Comparison of ENCODE assay signal across 11 cellular contexts in genomic region chr2:222734690-222735014, GRCh38.
DNase-seq lines count a peak whose midpoint lies in the region; ATAC-seq and TF ChIP-seq lines count a peak whose summit lies in the region.
"Had no signal": no experiment of that assay in that cellular context is flagged by ENCODE, and none has a peak within 500 bp of the region (broad histone marks: within the 10 kb centered on the region; RNA-seq: fewer than 3 reads in every experiment).

No MANE protein-coding gene starts in this region.

- no peak overlapping the region for H3K27ac Mint-ChIP-seq in stimulated activated naive CD8-positive, alpha-beta T cell treated with anti-CD3 and anti-CD28 coated beads, Interleukin-15, amount 100 ng/mL, for 72 hours
- H3K27ac Mint-ChIP-seq: type B pancreatic cell, WTC11 had no signal

- peak; percentile 43 for ATAC-seq in stimulated activated naive CD8-positive, alpha-beta T cell treated with anti-CD3 and anti-CD28 coated beads, Interleukin-15, amount 100 ng/mL, for 72 hours
- ATAC-seq in stimulated activated naive CD8-positive, alpha-beta T cell treated with anti-CD3 and anti-CD28 coated beads, Interleukin-15, Interleukin-2, amounts not matched to agents 100 U/mL and 50 U/mL, for 24 hours: no peak
- ATAC-seq in HG02623 (IDR thresholded peaks at IDR 0.05; ENCODE audit: unreplicated experiment) (peak; percentile 75), HG03521 (IDR thresholded peaks at IDR 0.05; ENCODE audit: unreplicated experiment) (peak; percentile 76)
- ATAC-seq: WTC11 had no signal

- no peak for TF ChIP-seq POLR2A in thyroid gland (IDR thresholded peaks at IDR 0.05)

- H3K27ac ChIP-seq in thyroid gland: no peak overlapping the region

- no peaks in the 10 kb centered on the region for H3K4me1 ChIP-seq in thyroid gland

- no peaks in the 10 kb centered on the region for H3K36me3 ChIP-seq in thyroid gland

- no peak overlapping the region for H3K4me3 Mint-ChIP-seq in stimulated activated naive CD8-positive, alpha-beta T cell treated with anti-CD3 and anti-CD28 coated beads, Interleukin-15, amount 100 ng/mL, for 72 hours
- H3K4me3 Mint-ChIP-seq: type B pancreatic cell, WTC11 had no signal

- intact Hi-C loops in thyroid gland (cut with DNase I): no loop called here

- no peaks in the 10 kb centered on the region for H3K9me3 ChIP-seq in thyroid gland

- TF ChIP-seq CTCF in thyroid gland (IDR thresholded peaks at IDR 0.05): no peak

- DNase-seq in stimulated activated naive CD8-positive, alpha-beta T cell treated with anti-CD3 and anti-CD28 coated beads, Interleukin-15, amount 100 ng/mL, for 72 hours: no peak
- DNase-seq in stimulated activated naive CD8-positive, alpha-beta T cell treated with anti-CD3 and anti-CD28 coated beads, Interleukin-15, Interleukin-2, amounts not matched to agents 100 U/mL and 50 U/mL, for 24 hours: no peak
- no peak for DNase-seq in NCI-H2081 treated with DMSO at 0.1 percent for 48 hours (lab: John Stamatoyannopoulos, UW)
- DNase-seq in DMS114 treated with DMSO at 0.1 percent for 48 hours (lab: John Stamatoyannopoulos, UW; ENCODE audit: unreplicated experiment): no peak
- DNase-seq in amygdala (lab: John Stamatoyannopoulos, UW): no peak
- no peak for DNase-seq in thyroid gland
- DNase-seq: stimulated activated CD4-positive, alpha-beta T cell treated with anti-CD3 and anti-CD28 coated beads, Interleukin-15, amount 100 ng/mL, for 24 hours had no signal

- peaks cover 6% of the 10 kb centered on the region for H3K4me1 Mint-ChIP-seq in stimulated activated naive CD8-positive, alpha-beta T cell treated with anti-CD3 and anti-CD28 coated beads, Interleukin-15, amount 100 ng/mL, for 72 hours

- H3K9me3 Mint-ChIP-seq in stimulated activated naive CD8-positive, alpha-beta T cell treated with anti-CD3 and anti-CD28 coated beads, Interleukin-15, amount 100 ng/mL, for 72 hours: no peaks in the 10 kb centered on the region
- H3K9me3 Mint-ChIP-seq: type B pancreatic cell had no signal

- H3K4me3 ChIP-seq in thyroid gland (replicated peaks in 1 of 3): no peak overlapping the region

- no peaks in the 10 kb centered on the region for H3K27me3 ChIP-seq in thyroid gland

- H3K27me3 Mint-ChIP-seq in stimulated activated naive CD8-positive, alpha-beta T cell treated with anti-CD3 and anti-CD28 coated beads, Interleukin-15, amount 100 ng/mL, for 72 hours: peaks cover 37% of the 10 kb centered on the region

- WGBS in thyroid gland, 2 donors: 68 to 80% methylated on average over 1 of the region's 1 CpG
